Comparison of ENCODE assay signal across 8 cellular contexts in genomic region chr5:45038366-45038987, GRCh38.
A peak's percentile ranks its signal among the peaks of the same experiment; 100 is the strongest.
DNase-seq lines count a peak whose midpoint lies in the region; ATAC-seq and TF ChIP-seq lines count a peak whose summit lies in the region.

No MANE protein-coding gene starts in this region.

- no peak overlapping the region for H3K4me3 Mint-ChIP-seq in mesothelial cell of epicardium

- H3K79me2 ChIP-seq in mammary epithelial cell (ENCODE audit: insufficient read depth, low read length): no peaks in the 10 kb centered on the region

- H3K4me1 Mint-ChIP-seq in mesothelial cell of epicardium: no peaks in the 10 kb centered on the region

- CTCF ChIA-PET in AG04450 (lab: Charles Lee) (interaction anchor here (1.4 to 1.6 kb wide), 3 partner anchors 13 to 657 kb away, joined by 4 to 6 read pairs (median 6); partner anchors contain the start of gene HCN1), mammary epithelial cell (lab: Charles Lee; ENCODE audit: low non-redundant PET) (interaction anchor here (0.7 kb wide), 1 partner anchor 277 kb away, joined by 3 read pairs; no protein-coding TSS in a partner anchor)

- no TSS peak for BruUV-seq in mammary epithelial cell (replicated peaks; lab: Mats Ljungman, UMichigan)

- H3K4me3 ChIP-seq in AG04450 (ENCODE audit: low read depth, low read length): no peak overlapping the region
- H3K4me3 ChIP-seq in mammary epithelial cell (replicated peaks in 1 of 3; ENCODE audit: insufficient read depth in 1 of 3, low read depth in 2 of 3, low read length in 3 of 3): no peak overlapping the region

- no peaks in the 10 kb centered on the region for H3K9me3 ChIP-seq in AG04450 (ENCODE audit: control insufficient read depth, insufficient read depth, low read length)
- no peaks in the 10 kb centered on the region for H3K9me3 ChIP-seq in mammary epithelial cell (replicated peaks; ENCODE audit: insufficient read depth, low read length)

- H3K27me3 Mint-ChIP-seq in mesothelial cell of epicardium (ENCODE audit: low read depth): no peaks in the 10 kb centered on the region

- H3K9me3 Mint-ChIP-seq in mesothelial cell of epicardium: no peaks in the 10 kb centered on the region

- H3K27ac ChIP-seq in AG04450 (ENCODE audit: low read depth, low read length): no peak overlapping the region
- no peak overlapping the region for H3K27ac ChIP-seq in mammary epithelial cell (ENCODE audit: insufficient read depth, low read depth, low read length)

- no peaks in the 10 kb centered on the region for H3K36me3 ChIP-seq in mammary epithelial cell (ENCODE audit: insufficient read depth, low read length)

- H3K9ac ChIP-seq in mammary epithelial cell (ENCODE audit: insufficient read depth, low read length): no peak overlapping the region

- H3K36me3 Mint-ChIP-seq in mesothelial cell of epicardium: no peaks in the 10 kb centered on the region

- no peak overlapping the region for H3K27ac Mint-ChIP-seq in mesothelial cell of epicardium

- DNase-seq in AG04450 (ENCODE audit: low read depth, low spot score) (no peak), NCI-H446 treated with DMSO at 0.1 percent for 48 hours (lab: John Stamatoyannopoulos, UW) (peak; percentile 85), mammary epithelial cell (no peak), mesothelial cell of epicardium (ENCODE audit: low spot score in 2 of 2, unreplicated experiment in 2 of 2) (no peak), occipital lobe (lab: John Stamatoyannopoulos, UW) (no peak)
- DNase-seq in activated CD4-positive, CD25-positive, alpha-beta regulatory T cell (lab: John Stamatoyannopoulos, UW): no peak

- no peak overlapping the region for H2AFZ ChIP-seq in mammary epithelial cell (ENCODE audit: low read depth, low read length)

- H3K4me1 ChIP-seq in mammary epithelial cell (ENCODE audit: insufficient read depth, low read length): no peaks in the 10 kb centered on the region

- no peak overlapping the region for H3K4me2 ChIP-seq in mammary epithelial cell (ENCODE audit: insufficient read depth, low read depth, low read length)

- intact Hi-C loops in mammary epithelial cell (cut with micrococcal nuclease): loop anchor here (1.0 to 5.0 kb wide), 2 partner anchors 176 to 658 kb away; partner anchors contain the start of gene HCN1

- dilution Hi-C loops in mammary epithelial cell (cut with HindIII; ENCODE audit: low sequenced_read_pairs): no loop called here

- H4K20me1 ChIP-seq in mammary epithelial cell (ENCODE audit: insufficient read depth, low read length): no peaks in the 10 kb centered on the region

- POLR2A ChIA-PET in AG04450 (lab: Yijun Ruan, JAX): no interaction called here

- ATAC-seq in GM18867 (IDR thresholded peaks at IDR 0.05; ENCODE audit: unreplicated experiment) (peak; percentile 82), HG03103 (IDR thresholded peaks at IDR 0.05; ENCODE audit: low read depth, unreplicated experiment) (peak; percentile 66)

- in situ Hi-C loops in mammary epithelial cell (cut with MboI; ENCODE audit: low sequenced_read_pairs in 2 of 2): no loop called here

- peak; percentile 47 for TF ChIP-seq CTCF in AG04450 (IDR thresholded peaks at IDR 0.05; ENCODE audit: low read depth, low read length)
- TF ChIP-seq CTCF in mammary epithelial cell (conservative IDR thresholded peaks at IDR 0.05 in 1 of 2, IDR thresholded peaks at IDR 0.05 in 1 of 2; ENCODE audit: extremely low read depth in 1 of 2, insufficient read depth in 1 of 2, low read depth in 1 of 2, low read length in 2 of 2): peak; percentile 37 to 62
- TF ChIP-seq CTCF in mesothelial cell of epicardium (IDR thresholded peaks at IDR 0.05; ENCODE audit: unreplicated experiment): peak; percentile 61

- 3% methylated on average over 3 of the region's 3 CpGs for WGBS in mammary epithelial cell (ENCODE audit: low coverage, missing lambda C conversion rate)

- H3K27me3 ChIP-seq in AG04450 (ENCODE audit: control insufficient read depth, insufficient read depth, low read length): no peaks in the 10 kb centered on the region
- H3K27me3 ChIP-seq in mammary epithelial cell (ENCODE audit: insufficient read depth, low read length): no peaks in the 10 kb centered on the region
